8 cellular contexts compared by ENCODE assay signal in genomic region chr1:53134961-53135734, GRCh38. TPM values are rescaled to one million over a fixed set of nuclear protein-coding genes. Genes with fewer than 3 reads are reported as not detected.
DNase-seq lines count a peak whose midpoint lies in the region; ATAC-seq and TF ChIP-seq lines count a peak whose summit lies in the region.

No MANE protein-coding gene starts in this region.

- 39 to 43% methylated on average over 23 of the region's 23 CpGs for whole genome bisulfite sequencing in GM23248 (ENCODE audit: low coverage in 1 of 2, low lambda C conversion rate in 2 of 2, missing lambda C conversion rate in 2 of 2), 2 experiments
- 46 to 100% methylated on average over 2 to 11 of the region's 23 CpGs for WGBS in gastroesophageal sphincter (ENCODE audit: low coverage in 1 of 2), 2 donors
- WGBS in ovary, 3 donors = 47 to 64% (median 57%) methylated on average over 23 of the region's 23 CpGs

- peak overlapping the region in 1 of 10 donors; percentile 10 for H3K4me3 Mint-ChIP-seq in naive thymus-derived CD8-positive, alpha-beta T cell

- H3K4me3 ChIP-seq in GM23248 (no peak overlapping the region), gastroesophageal sphincter (no peak overlapping the region), ovary (no peak overlapping the region)

- in situ Hi-C loops in GM23248 (cut with MboI) = no loop called here

- H3K9me3 ChIP-seq in GM23248 (ENCODE audit: low read depth) = no peaks in the 10 kb centered on the region
- H3K9me3 ChIP-seq in gastroesophageal sphincter = peaks cover 0 to 3% (median 0%) of the 10 kb centered on the region in 3 donors
- no peaks in the 10 kb centered on the region for H3K9me3 ChIP-seq in ovary

- H3K4me2 ChIP-seq in GM23248 (ENCODE audit: unreplicated experiment) = peak overlapping the region; percentile 54

- POLR2A ChIA-PET in naive thymus-derived CD8-positive, alpha-beta T cell (lab: Charles Lee) = no interaction called here

- H3F3A ChIP-seq in GM23248 (ENCODE audit: insufficient read depth) = peaks cover 27% of the 10 kb centered on the region

- H3K36me3 ChIP-seq in GM23248 (ENCODE audit: low read depth) (no peaks in the 10 kb centered on the region), gastroesophageal sphincter (no peaks in the 10 kb centered on the region), ovary (no peaks in the 10 kb centered on the region)

- DNase-seq in GM23248 (peak; percentile 97), RPMI7951 (ENCODE audit: low read depth) (peak; percentile 54), ovary (peak in 3 of 5 donors; percentile 18 to 74 (median 73)), NAMALWA (ENCODE audit: low spot score) (no peak)
- DNase-seq in naive thymus-derived CD8-positive, alpha-beta T cell = no peak
- no peak for DNase-seq in stimulated activated CD4-positive, alpha-beta T cell treated with anti-CD3 and anti-CD28 coated beads, Interleukin-4, amount 100 ng/mL, for 1 hour

- TF ChIP-seq CTCF in gastroesophageal sphincter (IDR thresholded peaks at IDR 0.05) (no peak), ovary (IDR thresholded peaks at IDR 0.05) (no peak)

- peaks cover 0 to 12% (median 3%) of the 10 kb centered on the region in 9 donors for H3K9me3 Mint-ChIP-seq in naive thymus-derived CD8-positive, alpha-beta T cell

- H3K27me3 ChIP-seq in GM23248 (replicated peaks; ENCODE audit: insufficient read depth) (no peaks in the 10 kb centered on the region), gastroesophageal sphincter (no peaks in the 10 kb centered on the region), ovary (no peaks in the 10 kb centered on the region)

- no peaks in the 10 kb centered on the region for H3K79me2 ChIP-seq in GM23248 (ENCODE audit: insufficient read depth)

- peak overlapping the region in 2 of 10 donors; percentile 68 to 78 for H3K27ac Mint-ChIP-seq in naive thymus-derived CD8-positive, alpha-beta T cell

- H3K27ac ChIP-seq in GM23248 = peak overlapping the region; percentile 98
- H3K27ac ChIP-seq in gastroesophageal sphincter = peak overlapping the region in 2 of 4 donors; percentile 9 to 38
- H3K27ac ChIP-seq in ovary = no peak overlapping the region

- intact Hi-C loops in ovary (cut with DNase I) = no loop called here

- H3K27me3 Mint-ChIP-seq in naive thymus-derived CD8-positive, alpha-beta T cell = peaks cover 0 to 1% (median 0%) of the 10 kb centered on the region in 5 donors

- H3K4me1 ChIP-seq in GM23248 (ENCODE audit: insufficient read depth) (peaks cover 28% of the 10 kb centered on the region), gastroesophageal sphincter (peaks cover 0 to 39% (median 8%) of the 10 kb centered on the region in 3 donors), ovary (ENCODE audit: insufficient read depth) (peaks cover 11% of the 10 kb centered on the region)

- no peaks in the 10 kb centered on the region for H3K9me2 ChIP-seq in GM23248 (ENCODE audit: insufficient read depth)

- H4K20me1 ChIP-seq in GM23248 (ENCODE audit: insufficient read depth) = no peaks in the 10 kb centered on the region

- H3K4me1 Mint-ChIP-seq in naive thymus-derived CD8-positive, alpha-beta T cell = peaks cover 0 to 3% (median 0%) of the 10 kb centered on the region in 4 donors

- ATAC-seq in gastroesophageal sphincter = peak; percentile 56
- no peak for ATAC-seq in GM19397 (IDR thresholded peaks at IDR 0.05; ENCODE audit: unreplicated experiment)
- ATAC-seq in naive thymus-derived CD8-positive, alpha-beta T cell = no peak

- TF ChIP-seq POLR2A in gastroesophageal sphincter (IDR thresholded peaks at IDR 0.05) (no peak), ovary (IDR thresholded peaks at IDR 0.05) (no peak)

- TF ChIP-seq EP300 in gastroesophageal sphincter (IDR thresholded peaks at IDR 0.05) = no peak
- TF ChIP-seq EP300 in ovary (IDR thresholded peaks at IDR 0.05) = no peak

- peaks cover 0 to 11% (median 4%) of the 10 kb centered on the region in 3 donors for H3K36me3 Mint-ChIP-seq in naive thymus-derived CD8-positive, alpha-beta T cell

- peak overlapping the region; percentile 76 for H3K9ac ChIP-seq in GM23248

- peak overlapping the region; percentile 54 for H2AFZ ChIP-seq in GM23248

RNA-seq across cellular contexts. Expression of gene SLC1A7, which starts 7.3 kb away (rescaled TPM):
- total RNA-seq in GM23248 (2014; rRNA removed; shearing (Covaris generic)) = 0.13 TPM in 1 of 2 replicates, not detected in the other
- 0.51 and 0.76 TPM in 2 replicates for polyA plus RNA-seq in GM23248 (2016; fragmentation: Nextera tagmentation; extraction: Ambion mirVana)
- total RNA-seq in RPMI7951 (2014; rRNA removed; shearing (Covaris generic)) = not detected in 2 replicates
- 1 to 10 TPM in 1 of 4 donors, under 1 TPM in 2, not detected in 1; 0.54 to 1.6 (median 0.62) TPM for total RNA-seq in gastroesophageal sphincter
- total RNA-seq in ovary = under 1 TPM in 1 of 7 donors, not detected in 6; 0.25 TPM
- polyA plus RNA-seq in ovary = under 1 TPM in 1 of 2 donors, not detected in 1; 0.28 TPM
- not detected for total RNA-seq in naive thymus-derived CD8-positive, alpha-beta T cell
- polyA plus RNA-seq in naive thymus-derived CD8-positive, alpha-beta T cell = not detected

Comparison
In these comparisons a context has a peak if more than half of its experiments do, and no peak if none do; other contexts are left out.
1. DNase-seq: peak in GM23248 (single experiment), RPMI7951 (single experiment) and ovary (3 of 5); none in naive thymus-derived CD8-positive, alpha-beta T cell (0 of 10), stimulated activated CD4-positive, alpha-beta T cell treated with anti-CD3 and anti-CD28 coated beads, Interleukin-4, amount 100 ng/mL, for 1 hour (single experiment) and NAMALWA (single experiment).